Comparison of ENCODE assay signal across 8 cellular contexts in the genomic region with DNA sequence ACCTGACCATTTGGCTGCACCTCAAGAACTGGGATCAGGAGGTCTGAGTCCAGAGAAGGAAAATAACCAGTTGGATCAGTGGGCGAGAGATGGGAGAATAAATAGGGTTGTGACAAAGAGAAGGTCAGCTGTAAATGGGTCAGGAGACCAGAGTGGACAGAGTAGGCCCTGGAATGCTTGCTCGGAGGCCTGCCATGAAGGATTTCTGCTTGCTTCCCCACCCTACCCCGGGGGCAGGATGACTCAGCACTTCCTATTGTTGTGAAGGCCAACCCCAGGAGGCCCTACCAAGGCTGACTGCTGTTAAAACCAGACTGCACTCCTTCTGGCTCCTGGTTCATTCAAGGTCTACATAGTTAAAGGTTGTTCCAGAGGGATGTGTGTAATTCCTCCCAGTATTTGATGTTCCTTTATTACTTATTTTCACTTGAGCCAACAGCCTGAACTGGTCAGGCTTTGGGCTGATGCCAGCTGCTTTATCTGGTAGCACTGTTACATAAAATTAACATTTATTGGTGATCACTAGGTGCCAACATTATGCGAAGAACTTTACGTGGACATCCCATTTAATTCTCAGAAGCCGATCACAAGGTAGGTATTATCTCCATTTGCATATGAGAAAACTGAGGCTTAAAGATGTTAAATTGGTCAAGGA. TPM values are rescaled to one million over a fixed set of nuclear protein-coding genes. Genes with fewer than 3 reads are reported as not detected.
DNase-seq lines count a peak whose midpoint lies in the region; ATAC-seq and TF ChIP-seq lines count a peak whose summit lies in the region.

No MANE protein-coding gene starts in this region.

- peaks cover 15% of the 10 kb centered on the region for H3K9me1 ChIP-seq in IMR-90 (ENCODE audit: insufficient read depth, low read length)

- no peaks in the 10 kb centered on the region for H3K36me3 ChIP-seq in IMR-90 (ENCODE audit: control insufficient read depth, insufficient read depth, low read length)

- CTCF ChIA-PET in IMR-90 (lab: Yijun Ruan, JAX) (interaction anchor here (1.0 kb wide), 1 partner anchor 216 kb away, joined by 4 read pairs; a partner anchor contains a TSS), T-cell (lab: Charles Lee) (interaction anchor here in 1 of 2 donors (0.8 kb wide), 1 partner anchor 27 kb away, joined by 3 read pairs; a partner anchor contains a TSS)

- peak overlapping the region; percentile 54 for H4K91ac ChIP-seq in IMR-90 (ENCODE audit: insufficient read depth, low read depth, low read length)

- H2BK15ac ChIP-seq in IMR-90 (ENCODE audit: low read depth, low read length) = peak overlapping the region; percentile 80; the same call in 2 of the 3 replicates

- WGBS in IMR-90 (ENCODE audit: extremely low coverage in 2 of 2, insufficient read length in 1 of 2), 2 experiments = no CpG with 5 or more reads among the region's 6 CpGs

- no peaks in the 10 kb centered on the region for H3K9me3 ChIP-seq in IMR-90 (ENCODE audit: control insufficient read depth, insufficient read depth, low read length)

- H3K27me3 ChIP-seq in IMR-90 (ENCODE audit: control insufficient read depth, insufficient read depth, low read length) = no peaks in the 10 kb centered on the region

- BruUV-seq in IMR-90 (replicated peaks; lab: Mats Ljungman, UMichigan) = no TSS peak

- intact Hi-C loops in IMR-90 (cut with micrococcal nuclease) = no loop called here

- H3K27ac Mint-ChIP-seq in T-cell = peak overlapping the region; percentile 56 to 80
- H3K27ac Mint-ChIP-seq in naive thymus-derived CD8-positive, alpha-beta T cell = peak overlapping the region in 9 of 10 donors; percentile 5 to 89 (median 70)

- H2AFZ ChIP-seq in IMR-90 (replicated peaks; ENCODE audit: low read length, poor library complexity) = peak overlapping the region; percentile 87

- no peak overlapping the region for H2AK5ac ChIP-seq in IMR-90 (ENCODE audit: low read depth, low read length)

- peak overlapping the region; percentile 31 for H2AK9ac ChIP-seq in IMR-90 (replicated peaks; ENCODE audit: low read depth, low read length, poor library complexity)

- peak overlapping the region; percentile 25 for H3K56ac ChIP-seq in IMR-90 (ENCODE audit: extremely low read depth, insufficient read depth, low read length)

- peak overlapping the region; percentile 85 for H2BK120ac ChIP-seq in IMR-90 (ENCODE audit: low read depth, low read length)

- H2BK20ac ChIP-seq in IMR-90 (ENCODE audit: low read depth, low read length) = peak overlapping the region; percentile 72

- no peaks in the 10 kb centered on the region for H3K36me3 Mint-ChIP-seq in T-cell
- no peaks in the 10 kb centered on the region for H3K36me3 Mint-ChIP-seq in naive thymus-derived CD8-positive, alpha-beta T cell

- DNase-seq in ACHN = peak; percentile 61
- DNase-seq in GM03348 (ENCODE audit: low spot score) = peak; percentile 89
- DNase-seq in IMR-90 = peak; percentile 81
- DNase-seq in T-cell = peak in 3 of 34 experiments; percentile 6 to 15 (median 7)
- peak in 1 of 10 donors; percentile 7 for DNase-seq in naive thymus-derived CD8-positive, alpha-beta T cell
- no peak for DNase-seq in occipital lobe (lab: John Stamatoyannopoulos, UW)

- H3K4me3 Mint-ChIP-seq in T-cell = peak overlapping the region in 1 of 3 donors; percentile 11
- peak overlapping the region in 3 of 10 donors; percentile 59 to 69 (median 69) for H3K4me3 Mint-ChIP-seq in naive thymus-derived CD8-positive, alpha-beta T cell

- peak overlapping the region; percentile 6; the same call in 1 of the 2 replicates for H3K27ac ChIP-seq in IMR-90 (ENCODE audit: insufficient read depth, low read length)

- in situ Hi-C loops in ACHN (cut with HindIII; ENCODE audit: low pct_ligation_motif_present, low pct_unique_long_range_greater_than_20kb, low sequenced_read_pairs) = loop anchor here (25.0 kb wide), 1 partner anchor 661 kb away; no protein-coding TSS in a partner anchor
- in situ Hi-C loops in IMR-90 (cut with MboI; ENCODE audit: low sequenced_read_pairs) = no loop called here

- H3K4ac ChIP-seq in IMR-90 (ENCODE audit: low read depth, low read length) = peak overlapping the region; percentile 79

- peak overlapping the region; percentile 63; the same call in 1 of the 2 replicates for H3K23ac ChIP-seq in IMR-90 (ENCODE audit: low read depth, low read length)

- dilution Hi-C loops in IMR-90 (cut with HindIII; ENCODE audit: low sequenced_read_pairs, unreplicated experiment) = no loop called here

- H3K18ac ChIP-seq in IMR-90 (ENCODE audit: low read depth, low read length) = peak overlapping the region; percentile 83

- no peaks in the 10 kb centered on the region for H3K9me3 Mint-ChIP-seq in T-cell
- H3K9me3 Mint-ChIP-seq in naive thymus-derived CD8-positive, alpha-beta T cell = peaks cover 0 to 3% (median 0%) of the 10 kb centered on the region in 9 donors

- no peak overlapping the region for H3K4me3 ChIP-seq in IMR-90 (ENCODE audit: insufficient read depth, low read depth, low read length)

- no peaks in the 10 kb centered on the region for H3K79me1 ChIP-seq in IMR-90 (ENCODE audit: low read depth in 1 of 2, low read length in 2 of 2)

- H3K4me2 ChIP-seq in IMR-90 (ENCODE audit: low read depth, low read length) = peak overlapping the region; percentile 63; the same call in 1 of the 2 replicates

- TF ChIP-seq CTCF in IMR-90 (conservative IDR thresholded peaks at IDR 0.05; ENCODE audit: low read depth, low read length) = no peak

- H3K4me1 Mint-ChIP-seq in T-cell = peaks cover 21 to 24% (median 22%) of the 10 kb centered on the region in 3 donors
- peaks cover 14 to 25% (median 20%) of the 10 kb centered on the region in 4 donors for H3K4me1 Mint-ChIP-seq in naive thymus-derived CD8-positive, alpha-beta T cell

- peak overlapping the region; percentile 85 for H2BK5ac ChIP-seq in IMR-90 (ENCODE audit: low read depth, low read length, poor library complexity, severe bottlenecking)

- peak overlapping the region; percentile 28 to 73 for H4K8ac ChIP-seq in IMR-90 (ENCODE audit: low read depth in 2 of 2, low read length in 2 of 2)

- no peak for TF ChIP-seq POLR2A in IMR-90 (IDR thresholded peaks at IDR 0.05; ENCODE audit: low read depth, low read length)

- ATAC-seq in IMR-90 (ENCODE audit: low read depth) (peak; percentile 88), T-cell (replicated peaks in 1 of 4) (peak in 1 of 4 experiments; percentile 35), esophagus mucosa (peak; percentile 92), HG02798 (IDR thresholded peaks at IDR 0.05; ENCODE audit: poor library complexity, unreplicated experiment) (no peak)
- ATAC-seq in naive thymus-derived CD8-positive, alpha-beta T cell = no peak

- H3K9ac ChIP-seq in IMR-90 (ENCODE audit: low read depth, low read length) = no peak overlapping the region

- H4K5ac ChIP-seq in IMR-90 (ENCODE audit: low read depth, low read length) = peak overlapping the region; percentile 89

- POLR2A ChIA-PET in IMR-90 (lab: Charles Lee; ENCODE audit: unreplicated experiment) = no interaction called here
- POLR2A ChIA-PET in T-cell (lab: Charles Lee) = no interaction called here
- POLR2A ChIA-PET in naive thymus-derived CD8-positive, alpha-beta T cell (lab: Charles Lee) = interaction anchor here (1.2 to 2.6 kb wide), 2 partner anchors 27 to 30 kb away, joined by 3 to 23 read pairs; a partner anchor contains a TSS

- peaks cover 0 to 3% of the 10 kb centered on the region in 2 donors for H3K27me3 Mint-ChIP-seq in T-cell
- no peaks in the 10 kb centered on the region for H3K27me3 Mint-ChIP-seq in naive thymus-derived CD8-positive, alpha-beta T cell

- H3K14ac ChIP-seq in IMR-90 (replicated peaks; ENCODE audit: low read depth, low read length) = peak overlapping the region; percentile 58

- H4K20me1 ChIP-seq in IMR-90 (ENCODE audit: insufficient read depth, low read length) = no peaks in the 10 kb centered on the region

- H3K4me1 ChIP-seq in IMR-90 (ENCODE audit: control insufficient read depth, insufficient read depth, low read length) = peaks cover 8% of the 10 kb centered on the region

- no peak for TF ChIP-seq RAD21 in IMR-90 (IDR thresholded peaks at IDR 0.05; ENCODE audit: low read length)

TF ChIP-seq in IMR-90, 13 proteins besides CTCF, POLR2A, EP300 and RAD21:
- TF ChIP-seq CHD1 (IDR thresholded peaks at IDR 0.05; ENCODE audit: low read depth, low read length) (no peak), RCOR1 (IDR thresholded peaks at IDR 0.05; ENCODE audit: insufficient replicate concordance, low read length) (no peak), NFE2L2 (IDR thresholded peaks at IDR 0.05; ENCODE audit: low read depth, low read length) (peak; percentile 99), FOS (IDR thresholded peaks at IDR 0.05; ENCODE audit: low read depth, low read length) (0 out of 2 replicates have a peak, but pooled peaks have one; percentile 18), MAFK (IDR thresholded peaks at IDR 0.05; ENCODE audit: low read depth, low read length) (peak; percentile 88), SMC3 (IDR thresholded peaks at IDR 0.05; ENCODE audit: low read depth, low read length) (no peak), MAZ (IDR thresholded peaks at IDR 0.05; ENCODE audit: borderline replicate concordance, low read depth, low read length) (peak; percentile 34; the same call in 1 of the 2 replicates), RFX5 (IDR thresholded peaks at IDR 0.05; ENCODE audit: low read depth, low read length) (no peak), BHLHE40 (IDR thresholded peaks at IDR 0.05; ENCODE audit: low read depth, low read length) (no peak), MXI1 (IDR thresholded peaks at IDR 0.05; ENCODE audit: borderline replicate concordance, low read depth, low read length) (no peak), CEBPB (IDR thresholded peaks at IDR 0.05; ENCODE audit: low read depth, low read length) (no peak)

RNA-seq across cellular contexts. Expression of a gene that starts 27.3 kb away (rescaled TPM):
- total RNA-seq in IMR-90 (2012; rRNA removed) (18.3 and 24.2 TPM in 2 replicates), T-cell (100 to 1,000 TPM in 2 of 5 donors, 10 to 100 TPM in 3; 45.0 to 268 (median 52.1) TPM), esophagus mucosa (38.3 TPM), occipital lobe (90.5 TPM)
- 16.6 and 25.3 TPM in 2 replicates for polyA plus RNA-seq in IMR-90 (2012; rRNA removed)
- polyA plus RNA-seq in IMR-90 (2012; cell fraction: cytosol; rRNA removed) = 4.5 and 4.9 TPM in 2 replicates
- 10.1 and 62.2 TPM in 2 replicates for polyA plus RNA-seq in IMR-90 (2012; cell fraction: nucleus; rRNA removed; ENCODE audit: low replicate concordance)
- total RNA-seq in naive thymus-derived CD8-positive, alpha-beta T cell = 10 to 100 TPM; 64.3 to 72.8 TPM
- 10 to 100 TPM; 22.1 to 28.8 (median 24.0) TPM for polyA plus RNA-seq in naive thymus-derived CD8-positive, alpha-beta T cell

RNA-seq across cellular contexts. Expression of a gene that starts 57.8 kb away (rescaled TPM):
- not detected in 2 replicates for total RNA-seq in IMR-90 (2012; rRNA removed)
- 0.56 and 0.68 TPM in 2 replicates for polyA plus RNA-seq in IMR-90 (2012; rRNA removed)
- polyA plus RNA-seq in IMR-90 (2012; cell fraction: cytosol; rRNA removed) = 0.03 and 0.04 TPM in 2 replicates
- 0.27 and 2.8 TPM in 2 replicates for polyA plus RNA-seq in IMR-90 (2012; cell fraction: nucleus; rRNA removed; ENCODE audit: low replicate concordance)
- 1 to 10 TPM; 1.4 to 2.9 (median 1.6) TPM for total RNA-seq in T-cell
- total RNA-seq in esophagus mucosa = 0.44 TPM
- 1 to 10 TPM; 2.9 to 3.3 TPM for total RNA-seq in naive thymus-derived CD8-positive, alpha-beta T cell
- polyA plus RNA-seq in naive thymus-derived CD8-positive, alpha-beta T cell = under 1 TPM; 0.08 to 0.44 (median 0.34) TPM
- total RNA-seq in occipital lobe = 0.47 TPM

Comparison
In these comparisons a context has a peak if more than half of its experiments do, and no peak if none do; other contexts are left out.
1. ATAC-seq: peak in IMR-90 (single experiment) and esophagus mucosa (single experiment); none in naive thymus-derived CD8-positive, alpha-beta T cell (0 of 2) and HG02798 (single experiment).